1 cellular context compared by ENCODE assay signal in genomic region chr6:113970808-113971676, GRCh38.
A peak's percentile ranks its signal among the peaks of the same experiment; 100 is the strongest.
TF ChIP-seq lines count a peak whose summit lies in the region.

TSS of gene HDAC2 (minus strand) at chr6:113971148. CDS start at chr6:113970908, 240 bp downstream.

TF ChIP-seq in WTC11, 78 proteins besides CTCF, POLR2A, EP300 and RAD21 (continued from another document):
- TF ChIP-seq AR (CRISPR knock-in tag; IDR thresholded peaks at IDR 0.05): no peak
- no peak for TF ChIP-seq GTF2I (CRISPR knock-in tag; conservative IDR thresholded peaks at IDR 0.05)
- TF ChIP-seq SMAD4 (CRISPR knock-in tag; IDR thresholded peaks at IDR 0.05): peak; percentile 82; the same call in 1 of the 2 replicates
- TF ChIP-seq ZNF416 (CRISPR knock-in tag; IDR thresholded peaks at IDR 0.05): no peak
- peak; percentile 97 for TF ChIP-seq TEAD1 (CRISPR knock-in tag; IDR thresholded peaks at IDR 0.05)
- peak; percentile 91 for TF ChIP-seq USF1 (CRISPR knock-in tag; IDR thresholded peaks at IDR 0.05)
- TF ChIP-seq ZNF671 (CRISPR knock-in tag; IDR thresholded peaks at IDR 0.05): no peak
- peak; percentile 93 for TF ChIP-seq ZNF219 (CRISPR knock-in tag; IDR thresholded peaks at IDR 0.05; ENCODE audit: borderline replicate concordance)
- no peak for TF ChIP-seq STAT6 (CRISPR knock-in tag; conservative IDR thresholded peaks at IDR 0.05; ENCODE audit: low read depth)
- peak; percentile 100 for TF ChIP-seq MAX (CRISPR knock-in tag; IDR thresholded peaks at IDR 0.05)
- TF ChIP-seq ATF2 (CRISPR knock-in tag; IDR thresholded peaks at IDR 0.05; ENCODE audit: borderline replicate concordance, low read depth): no peak
- TF ChIP-seq CBFB (CRISPR knock-in tag; IDR thresholded peaks at IDR 0.05; ENCODE audit: low read depth): no peak
- TF ChIP-seq NFE2L1 (CRISPR knock-in tag; IDR thresholded peaks at IDR 0.05): peak; percentile 96
- TF ChIP-seq ZNF512 (CRISPR knock-in tag; IDR thresholded peaks at IDR 0.05; ENCODE audit: borderline replicate concordance): no peak
- no peak for TF ChIP-seq GRHL2 (CRISPR knock-in tag; IDR thresholded peaks at IDR 0.05; ENCODE audit: insufficient replicate concordance, severe bottlenecking)
- TF ChIP-seq SMAD3 (CRISPR knock-in tag; IDR thresholded peaks at IDR 0.05; ENCODE audit: borderline replicate concordance): peak; percentile 95
- no peak for TF ChIP-seq ZMAT4 (CRISPR knock-in tag; IDR thresholded peaks at IDR 0.05)
- TF ChIP-seq IRF2 (CRISPR knock-in tag; IDR thresholded peaks at IDR 0.05; ENCODE audit: borderline replicate concordance, low read depth): no peak
- peak; percentile 94 for TF ChIP-seq ESRRA (CRISPR knock-in tag; IDR thresholded peaks at IDR 0.05; ENCODE audit: borderline replicate concordance)
- TF ChIP-seq HMGXB4 (CRISPR knock-in tag; IDR thresholded peaks at IDR 0.05): peak; percentile 16
- peak; percentile 94; the same call in 1 of the 2 replicates for TF ChIP-seq ARID4B (CRISPR knock-in tag; IDR thresholded peaks at IDR 0.05; ENCODE audit: borderline replicate concordance)
- peak; percentile 94 for TF ChIP-seq TEAD4 (CRISPR knock-in tag; IDR thresholded peaks at IDR 0.05)
- no peak for TF ChIP-seq NFATC4 (CRISPR knock-in tag; IDR thresholded peaks at IDR 0.05)
- no peak for TF ChIP-seq ZSCAN18 (CRISPR knock-in tag; IDR thresholded peaks at IDR 0.05)
- peak; percentile 92 for TF ChIP-seq CREB1 (CRISPR knock-in tag; IDR thresholded peaks at IDR 0.05)
- peak; percentile 96; the same call in 1 of the 2 replicates for TF ChIP-seq FOXP1 (CRISPR knock-in tag; IDR thresholded peaks at IDR 0.05; ENCODE audit: borderline replicate concordance)
- peak; percentile 88 for TF ChIP-seq NR1H2 (CRISPR knock-in tag; IDR thresholded peaks at IDR 0.05)
- TF ChIP-seq ATF3 (CRISPR knock-in tag; conservative IDR thresholded peaks at IDR 0.05): no peak
